Comparison of ENCODE assay signal across 19 cellular contexts in genomic region chr12:1632702-1633101, GRCh38. TPM values are rescaled to one million over a fixed set of nuclear protein-coding genes. Genes with fewer than 3 reads are reported as not detected.
DNase-seq lines count a peak whose midpoint lies in the region; ATAC-seq, FAIRE-seq and TF ChIP-seq lines count a peak whose summit lies in the region.
"Had no signal": no experiment of that assay in that cellular context is flagged by ENCODE, and none has a peak within 500 bp of the region (broad histone marks: within the 10 kb centered on the region; RNA-seq: fewer than 3 reads in every experiment).

No MANE protein-coding gene starts in this region.

- H2BK20ac ChIP-seq in H1 (ENCODE audit: low read length): no peak overlapping the region

- H3K9ac ChIP-seq in HUES6 (ENCODE audit: low read length): peak overlapping the region; percentile 13
- H3K9ac ChIP-seq in H1 (replicated peaks in 1 of 4; ENCODE audit: extremely low read depth in 1 of 4, low read depth in 3 of 4, low read length in 3 of 4): no peak overlapping the region

- POLR2A ChIA-PET in H1 (lab: Charles Lee; ENCODE audit: partially characterized antibody): interaction anchor here (0.5 to 0.6 kb wide), 2 partner anchors 159 to 1035 kb away, joined by 3 read pairs; no protein-coding TSS in a partner anchor

- WGBS in H1 (ENCODE audit: extremely low coverage in 1 of 2, insufficient coverage in 1 of 2, insufficient read length in 1 of 2, insufficient replicate concordance in 2 of 2, low coverage in 1 of 2, low lambda C conversion rate in 2 of 2, missing lambda C conversion rate in 1 of 2), 2 experiments: 94% methylated on average over 14 of the region's 14 CpGs; no CpG with 5 or more reads in 1 of the 2 experiments
- WGBS in thyroid gland, 2 donors: 90% methylated on average over 13 to 14 of the region's 14 CpGs

- H3K14ac ChIP-seq in H1 (ENCODE audit: insufficient read length): no peak overlapping the region

- TF ChIP-seq CTCF in H1 (IDR thresholded peaks at IDR 0.05; ENCODE audit: control extremely low read depth in 1 of 3, insufficient read depth in 1 of 3, low read depth in 1 of 3, low read length in 3 of 3) (no peak), osteoblast (IDR thresholded peaks at IDR 0.05; ENCODE audit: extremely low read depth, low read depth, low read length) (no peak), thyroid gland (IDR thresholded peaks at IDR 0.05) (no peak)

- H2BK15ac ChIP-seq in H1 (ENCODE audit: low read length): peak overlapping the region; percentile 50; the same call in 1 of the 2 replicates

- peaks cover 58% of the 10 kb centered on the region for H3K27me3 ChIP-seq in HUES6 (ENCODE audit: control insufficient read depth, insufficient read depth, low read length)
- peaks cover 34 to 76% (median 64%) of the 10 kb centered on the region in 4 experiments for H3K27me3 ChIP-seq in H1 (replicated peaks in 1 of 4; ENCODE audit: control insufficient read depth in 3 of 4, extremely low read depth in 1 of 4, insufficient read depth in 3 of 4, low read length in 3 of 4)
- no peaks in the 10 kb centered on the region for H3K27me3 ChIP-seq in osteoblast (ENCODE audit: insufficient read depth, low read length)
- no peaks in the 10 kb centered on the region for H3K27me3 ChIP-seq in thyroid gland
- H3K27me3 ChIP-seq: MG63 had no signal

- H4K91ac ChIP-seq in H1 (replicated peaks; ENCODE audit: insufficient read length, low read length): no peak overlapping the region

- H2BK12ac ChIP-seq in H1 (ENCODE audit: low read depth, low read length): peak overlapping the region; percentile 29; the same call in 1 of the 2 replicates

- TF ChIP-seq POLR2A in H1 (IDR thresholded peaks at IDR 0.05; ENCODE audit: control extremely low read depth in 1 of 2, low read depth in 2 of 2, low read length in 2 of 2): no peak
- TF ChIP-seq POLR2A in thyroid gland (IDR thresholded peaks at IDR 0.05): no peak

- H4K8ac ChIP-seq in H1 (ENCODE audit: extremely low read depth, insufficient read depth, low read length): no peak overlapping the region

- no peak overlapping the region for H3K4me2 ChIP-seq in H1 (ENCODE audit: insufficient read depth in 1 of 2, low read depth in 2 of 2, low read length in 2 of 2)
- H3K4me2 ChIP-seq in osteoblast (ENCODE audit: insufficient read depth, low read length): no peak overlapping the region

- H3K23ac ChIP-seq in H1 (ENCODE audit: insufficient read length): no peak overlapping the region

- H3K4me1 ChIP-seq in HUES6 (ENCODE audit: control insufficient read depth, insufficient read depth, low read length) (peaks cover 57% of the 10 kb centered on the region), H1 (replicated peaks in 1 of 4; ENCODE audit: control insufficient read depth in 3 of 4, insufficient read depth in 4 of 4, low read length in 3 of 4) (peaks cover 2 to 26% (median 18%) of the 10 kb centered on the region in 4 experiments), osteoblast (ENCODE audit: insufficient read depth, low read length) (peaks cover 19% of the 10 kb centered on the region), thyroid gland (peaks cover 0 to 16% of the 10 kb centered on the region in 2 donors)

- CTCF ChIA-PET in H1 (lab: Charles Lee; ENCODE audit: partially characterized antibody): interaction anchor here (0.6 to 3.6 kb wide), 9 partner anchors 12 to 990 kb away, joined by 3 to 36 read pairs (median 5); no protein-coding TSS in a partner anchor

- intact Hi-C loops in thyroid gland (cut with DNase I): no loop called here

- no peak overlapping the region for H3K56ac ChIP-seq in H1 (replicated peaks; ENCODE audit: insufficient read length, low read depth, low read length)

- no peak overlapping the region for H3K4me3 ChIP-seq in HUES6 (ENCODE audit: low read depth, low read length)
- no peak overlapping the region for H3K4me3 ChIP-seq in H1 (ENCODE audit: extremely low read depth in 1 of 4, insufficient read depth in 2 of 4, low read depth in 3 of 4, low read length in 4 of 4)
- H3K4me3 ChIP-seq in osteoblast (ENCODE audit: insufficient read depth, low read length): no peak overlapping the region
- H3K4me3 ChIP-seq in thyroid gland (replicated peaks in 1 of 3): no peak overlapping the region
- H3K4me3 ChIP-seq: MG63 had no signal

- DNase-seq in H1 (ENCODE audit: low read depth in 1 of 2, low spot score in 2 of 2) (no peak), left lobe of liver (ENCODE audit: low spot score) (peak; percentile 91), osteoblast (ENCODE audit: insufficient read length, low spot score, missing footprints) (peak; percentile 31), T1000 (lab: John Stamatoyannopoulos, UW) (no peak), thyroid gland (no peak)
- DNase-seq: ACHN; CD4-positive, alpha-beta T cell; DND-41; GF-D8; H7; MG63; NCI-H1092 treated with DMSO at 0.1 percent for 48 hours; NCI-H187; NCI-H2171 treated with DMSO at 0.1 percent for 48 hours; NCI-H524; NK-92 treated with Interleukin-12 subunit alpha and Interleukin-12 subunit beta, amount 100 ng/mL, for 24 hours had no signal

- H3K79me1 ChIP-seq in H1 (ENCODE audit: low read depth, low read length): no peaks in the 10 kb centered on the region

- no peak overlapping the region for H3K18ac ChIP-seq in H1 (ENCODE audit: extremely low read depth, low read length)

- no peak for FAIRE-seq in H1 (lab: Jason Lieb, UNC)

- H3K36me3 ChIP-seq in HUES6 (ENCODE audit: control insufficient read depth, insufficient read depth, low read length) (no peaks in the 10 kb centered on the region), H1 (ENCODE audit: control insufficient read depth in 2 of 4, insufficient read depth in 4 of 4, low read length in 3 of 4) (no peaks in the 10 kb centered on the region), osteoblast (ENCODE audit: insufficient read depth, low read length) (peaks cover 52% of the 10 kb centered on the region), thyroid gland (no peaks in the 10 kb centered on the region)

- H2AK5ac ChIP-seq in H1 (ENCODE audit: low read depth, low read length): no peak overlapping the region; the same call in 1 of the 2 replicates

- TF ChIP-seq RAD21 in H1 (IDR thresholded peaks at IDR 0.05 in 1 of 2, conservative IDR thresholded peaks at IDR 0.05 in 1 of 2; ENCODE audit: low read depth in 2 of 2, low read length in 2 of 2): no peak

- TF ChIP-seq EP300 in H1 (IDR thresholded peaks at IDR 0.05; ENCODE audit: borderline replicate concordance in 1 of 2, low read depth in 2 of 2, low read length in 2 of 2): no peak

- H3K9me3 ChIP-seq in HUES6 (ENCODE audit: control insufficient read depth, insufficient read depth, low read depth, low read length) (no peaks in the 10 kb centered on the region), H1 (ENCODE audit: insufficient read depth in 2 of 2, low read depth in 1 of 2, low read length in 1 of 2) (no peaks in the 10 kb centered on the region), osteoblast (ENCODE audit: low read depth, low read length) (no peaks in the 10 kb centered on the region), thyroid gland (no peaks in the 10 kb centered on the region)
- H3K9me3 ChIP-seq: MG63 had no signal

- H4K20me1 ChIP-seq in H1 (replicated peaks in 1 of 2; ENCODE audit: control insufficient read depth in 1 of 2, insufficient read depth in 2 of 2, low read length in 2 of 2) (peaks cover 0 to 4% of the 10 kb centered on the region in 2 experiments), osteoblast (ENCODE audit: insufficient read depth, low read length) (peaks cover 19% of the 10 kb centered on the region)

- no peak overlapping the region for H3K27ac ChIP-seq in HUES6 (ENCODE audit: low read depth, low read length)
- no peak overlapping the region for H3K27ac ChIP-seq in H1 (ENCODE audit: low read depth, low read length)
- no peak overlapping the region for H3K27ac ChIP-seq in osteoblast (ENCODE audit: low read depth, low read length)
- no peak overlapping the region for H3K27ac ChIP-seq in thyroid gland
- H3K27ac ChIP-seq: RWPE1 had no signal

- H2AFZ ChIP-seq in H1 (ENCODE audit: low read length) (no peak overlapping the region), osteoblast (ENCODE audit: low read length) (no peak overlapping the region)

- ATAC-seq in left lobe of liver: peak; percentile 62
- ATAC-seq in GM19328 (IDR thresholded peaks at IDR 0.05; ENCODE audit: unreplicated experiment): no peak

- no peak overlapping the region for H2BK120ac ChIP-seq in H1 (replicated peaks; ENCODE audit: low read depth, low read length)

- H3K4ac ChIP-seq in H1 (replicated peaks; ENCODE audit: insufficient read length, low read depth, low read length): no peak overlapping the region

- no peak overlapping the region for H4K5ac ChIP-seq in H1 (ENCODE audit: insufficient read length, low read depth, low read length)

- no peak overlapping the region for H2BK5ac ChIP-seq in H1 (ENCODE audit: low read depth, low read length)

- H3K23me2 ChIP-seq in H1 (ENCODE audit: low read depth, low read length): peaks cover 8% of the 10 kb centered on the region; the same call in 1 of the 2 replicates

- no peaks in the 10 kb centered on the region for H3K79me2 ChIP-seq in H1 (ENCODE audit: control insufficient read depth in 1 of 2, insufficient read depth in 2 of 2, low read length in 2 of 2)
- H3K79me2 ChIP-seq in osteoblast (ENCODE audit: insufficient read depth, low read length): peaks cover 64% of the 10 kb centered on the region

RNA-seq across cellular contexts. Expression of gene WNT5B, which starts 3.7 kb away (rescaled TPM):
- total RNA-seq in H1 (2021; fragmentation: NEBNext Ultra II Directional; extraction: Animal tissue kit (Norgen Biotek cat#: 25700)): 0.91 and 1.2 TPM in 2 replicates
- polyA plus RNA-seq in H1 (2011; rRNA removed): 1.2 TPM in 2 replicates
- polyA plus RNA-seq in H1 (2011; cell fraction: cytosol; rRNA removed): 0.90 TPM
- polyA plus RNA-seq in H1 (2011; cell fraction: nucleus; rRNA removed): 1.1 TPM
- 0.36 to 1.3 TPM (median 1.0 TPM) in 4 replicates for polyA plus RNA-seq in H1 (2012, experiment 1 of 2)
- 1.4 TPM for polyA plus RNA-seq in H1 (2012, experiment 2 of 2)
- polyA plus RNA-seq in H1 (2013, experiment 1 of 2): 1.5 TPM
- 1.3 TPM for polyA plus RNA-seq in H1 (2013, experiment 2 of 2)
- 0.32 and 0.46 TPM in 2 replicates for polyA minus RNA-seq in H1 (2011; rRNA and poly(A)+ RNA removed)
- not detected for polyA minus RNA-seq in H1 (2011; cell fraction: cytosol; rRNA and poly(A)+ RNA removed)
- polyA minus RNA-seq in H1 (2011; cell fraction: nucleus; rRNA and poly(A)+ RNA removed): 1.5 TPM
- total RNA-seq in left lobe of liver: 4.2 TPM
- 59.0 and 71.0 TPM in 2 replicates for total RNA-seq in osteoblast
- total RNA-seq in thyroid gland: 1 to 10 TPM in 1 of 4 donors, under 1 TPM in 3; 0.78 to 4.3 (median 0.95) TPM
- total RNA-seq: CD4-positive, alpha-beta T cell had no signal

RNA-seq across cellular contexts. Expression of gene FBXL14, which starts 38.3 kb away (rescaled TPM):
- total RNA-seq in H1 (2021; fragmentation: NEBNext Ultra II Directional; extraction: Animal tissue kit (Norgen Biotek cat#: 25700)): 5.5 and 6.2 TPM in 2 replicates
- 9.6 and 11.7 TPM in 2 replicates for polyA plus RNA-seq in H1 (2011; rRNA removed)
- polyA plus RNA-seq in H1 (2011; cell fraction: cytosol; rRNA removed): 8.7 TPM
- polyA plus RNA-seq in H1 (2011; cell fraction: nucleus; rRNA removed): 8.7 TPM
- polyA plus RNA-seq in H1 (2012, experiment 1 of 2): 2.7 to 6.9 TPM (median 5.5 TPM) in 4 replicates
- polyA plus RNA-seq in H1 (2012, experiment 2 of 2): 2.7 TPM
- polyA plus RNA-seq in H1 (2013, experiment 1 of 2): 2.2 TPM
- 2.1 TPM for polyA plus RNA-seq in H1 (2013, experiment 2 of 2)
- polyA minus RNA-seq in H1 (2011; rRNA and poly(A)+ RNA removed): 10.8 and 11.9 TPM in 2 replicates
- 10.6 TPM for polyA minus RNA-seq in H1 (2011; cell fraction: cytosol; rRNA and poly(A)+ RNA removed)
- 10.5 TPM for polyA minus RNA-seq in H1 (2011; cell fraction: nucleus; rRNA and poly(A)+ RNA removed)
- total RNA-seq in left lobe of liver: 7.3 TPM
- 9.8 and 10.3 TPM in 2 replicates for total RNA-seq in osteoblast
- total RNA-seq in thyroid gland: 10 to 100 TPM; 14.5 to 30.9 (median 21.4) TPM

RNA-seq across cellular contexts. Expression of gene ADIPOR2, which starts 58.2 kb away (rescaled TPM):
- 46.4 and 50.8 TPM in 2 replicates for total RNA-seq in H1 (2021; fragmentation: NEBNext Ultra II Directional; extraction: Animal tissue kit (Norgen Biotek cat#: 25700))
- 13.9 and 17.5 TPM in 2 replicates for polyA plus RNA-seq in H1 (2011; rRNA removed)
- 15.7 TPM for polyA plus RNA-seq in H1 (2011; cell fraction: cytosol; rRNA removed)
- 10.5 TPM for polyA plus RNA-seq in H1 (2011; cell fraction: nucleus; rRNA removed)
- 25.0 to 33.0 TPM (median 29.1 TPM) in 4 replicates for polyA plus RNA-seq in H1 (2012, experiment 1 of 2)
- polyA plus RNA-seq in H1 (2012, experiment 2 of 2): 5.8 TPM
- 22.5 TPM for polyA plus RNA-seq in H1 (2013, experiment 1 of 2)
- 28.5 TPM for polyA plus RNA-seq in H1 (2013, experiment 2 of 2)
- polyA minus RNA-seq in H1 (2011; rRNA and poly(A)+ RNA removed): 28.8 and 29.0 TPM in 2 replicates
- polyA minus RNA-seq in H1 (2011; cell fraction: cytosol; rRNA and poly(A)+ RNA removed): 12.8 TPM
- 20.7 TPM for polyA minus RNA-seq in H1 (2011; cell fraction: nucleus; rRNA and poly(A)+ RNA removed)
- total RNA-seq in left lobe of liver: 58.0 TPM
- 32.2 and 33.0 TPM in 2 replicates for total RNA-seq in osteoblast
- total RNA-seq in thyroid gland: 10 to 100 TPM; 46.0 to 59.3 (median 52.4) TPM

Comparison
In these comparisons a context has a peak if more than half of its experiments do, and no peak if none do; other contexts are left out.
1. DNase-seq: peak in left lobe of liver (single experiment) and osteoblast (single experiment); none in H1 (0 of 2), T1000 (single experiment) and thyroid gland (0 of 2).
2. RNA of gene WNT5B, which starts 3.7 kb away (total RNA-seq): 59.0 to 71.0 TPM in osteoblast; 4.2 TPM in left lobe of liver (single experiment), 0.78 to 4.3 TPM in thyroid gland and 0.91 to 1.2 TPM in H1; every median in the first group is over 10 times any median in the second.